ENCODE assay signal across 8 cellular contexts in genomic region chr10:133309111-133309719, GRCh38. TPM values are rescaled to one million over a fixed set of nuclear protein-coding genes. Genes with fewer than 3 reads are reported as not detected.
DNase-seq lines count a peak whose midpoint lies in the region; TF ChIP-seq lines count a peak whose summit lies in the region.

No MANE protein-coding gene starts in this region.

- no peaks in the 10 kb centered on the region for H3K9me3 Mint-ChIP-seq in activated naive CD4-positive, alpha-beta T cell treated with anti-CD3 and anti-CD28 coated beads, Interleukin-2, amount 50 U/mL, for 24 hours

- in situ Hi-C loops in SK-MEL-5 (cut with HindIII; ENCODE audit: low pct_unique_long_range_greater_than_20kb, low sequenced_read_pairs): no loop called here

- peaks cover 28% of the 10 kb centered on the region for H3K4me1 Mint-ChIP-seq in activated naive CD4-positive, alpha-beta T cell treated with anti-CD3 and anti-CD28 coated beads, Interleukin-2, amount 50 U/mL, for 24 hours

- no peaks in the 10 kb centered on the region for H3K36me3 Mint-ChIP-seq in activated naive CD4-positive, alpha-beta T cell treated with anti-CD3 and anti-CD28 coated beads, Interleukin-2, amount 50 U/mL, for 24 hours

- peak overlapping the region; percentile 65 for H3K4me3 Mint-ChIP-seq in activated naive CD4-positive, alpha-beta T cell treated with anti-CD3 and anti-CD28 coated beads, Interleukin-2, amount 50 U/mL, for 24 hours

- peak; percentile 31; the same call in 1 of the 2 replicates for TF ChIP-seq CTCF in LNCAP (IDR thresholded peaks at IDR 0.05)

- no peaks in the 10 kb centered on the region for H3K27me3 Mint-ChIP-seq in activated naive CD4-positive, alpha-beta T cell treated with anti-CD3 and anti-CD28 coated beads, Interleukin-2, amount 50 U/mL, for 24 hours

- peak overlapping the region; percentile 86 for H3K27ac Mint-ChIP-seq in activated naive CD4-positive, alpha-beta T cell treated with anti-CD3 and anti-CD28 coated beads, Interleukin-2, amount 50 U/mL, for 24 hours

- H3K27ac ChIP-seq in temporal lobe (ENCODE audit: low read depth, low read length): peak overlapping the region; percentile 88

- DNase-seq in Daoy (ENCODE audit: low read depth): peak; percentile 89
- peak; percentile 59 for DNase-seq in H4 (ENCODE audit: low spot score)
- DNase-seq in SK-MEL-5 (ENCODE audit: low read depth, low spot score): peak; percentile 82
- DNase-seq in germinal center (ENCODE audit: low spot score): peak; percentile 95
- peak; percentile 88 for DNase-seq in occipital lobe (lab: John Stamatoyannopoulos, UW)

RNA-seq across cellular contexts. Expression of gene ZNF511, which starts 0.5 kb away (rescaled TPM):
- total RNA-seq in Daoy (2014; rRNA removed; shearing (Covaris generic)): 29.8 and 40.9 TPM in 2 replicates
- 53.2 and 66.3 TPM in 2 replicates for total RNA-seq in H4 (2014; rRNA removed; shearing (Covaris generic))
- 15.2 and 28.1 TPM in 2 replicates for total RNA-seq in SK-MEL-5 (2014; rRNA removed; shearing (Covaris generic))
- polyA plus RNA-seq in SK-MEL-5 (2015; cell fraction: cytosol; rRNA removed): 21.8 and 33.5 TPM in 2 replicates
- 30.1 and 36.0 TPM in 2 replicates for polyA plus RNA-seq in SK-MEL-5 (2015; cell fraction: nucleus; rRNA removed)
- 7.5 TPM for total RNA-seq in occipital lobe
- total RNA-seq in temporal lobe: 4.2 TPM

RNA-seq across cellular contexts. Expression of gene TUBGCP2, which starts 0.5 kb away (rescaled TPM):
- 19.8 and 21.6 TPM in 2 replicates for total RNA-seq in Daoy (2014; rRNA removed; shearing (Covaris generic))
- total RNA-seq in H4 (2014; rRNA removed; shearing (Covaris generic)): 49.1 and 54.5 TPM in 2 replicates
- total RNA-seq in SK-MEL-5 (2014; rRNA removed; shearing (Covaris generic)): 28.7 and 33.1 TPM in 2 replicates
- polyA plus RNA-seq in SK-MEL-5 (2015; cell fraction: cytosol; rRNA removed): 32.5 and 36.9 TPM in 2 replicates
- 70.2 and 71.8 TPM in 2 replicates for polyA plus RNA-seq in SK-MEL-5 (2015; cell fraction: nucleus; rRNA removed)
- total RNA-seq in occipital lobe: 42.4 TPM
- 34.2 TPM for total RNA-seq in temporal lobe

RNA-seq across cellular contexts. Expression of gene CALY, which starts 27.5 kb away (rescaled TPM):
- total RNA-seq in Daoy (2014; rRNA removed; shearing (Covaris generic)): not detected in 2 replicates
- not detected in 2 replicates for total RNA-seq in H4 (2014; rRNA removed; shearing (Covaris generic))
- not detected in 2 replicates for total RNA-seq in SK-MEL-5 (2014; rRNA removed; shearing (Covaris generic))
- polyA plus RNA-seq in SK-MEL-5 (2015; cell fraction: cytosol; rRNA removed): not detected in 2 replicates
- polyA plus RNA-seq in SK-MEL-5 (2015; cell fraction: nucleus; rRNA removed): not detected in 2 replicates
- total RNA-seq in occipital lobe: 4.7 TPM
- total RNA-seq in temporal lobe: 13.3 TPM

RNA-seq across cellular contexts. Expression of gene ADAM8, which starts 32.5 kb away (rescaled TPM):
- 2.9 and 6.2 TPM in 2 replicates for total RNA-seq in Daoy (2014; rRNA removed; shearing (Covaris generic))
- total RNA-seq in H4 (2014; rRNA removed; shearing (Covaris generic)): 0.50 and 2.8 TPM in 2 replicates
- 0.05 and 0.64 TPM in 2 replicates for total RNA-seq in SK-MEL-5 (2014; rRNA removed; shearing (Covaris generic))
- 0.32 and 0.52 TPM in 2 replicates for polyA plus RNA-seq in SK-MEL-5 (2015; cell fraction: cytosol; rRNA removed)
- 5.5 and 6.2 TPM in 2 replicates for polyA plus RNA-seq in SK-MEL-5 (2015; cell fraction: nucleus; rRNA removed)
- total RNA-seq in occipital lobe: 1.7 TPM
- total RNA-seq in temporal lobe: 0.98 TPM

RNA-seq across cellular contexts. Expression of gene PRAP1, which starts 38.0 kb away (rescaled TPM):
- total RNA-seq in Daoy (2014; rRNA removed; shearing (Covaris generic)): not detected in 2 replicates
- not detected in 2 replicates for total RNA-seq in H4 (2014; rRNA removed; shearing (Covaris generic))
- not detected in 2 replicates for total RNA-seq in SK-MEL-5 (2014; rRNA removed; shearing (Covaris generic))
- polyA plus RNA-seq in SK-MEL-5 (2015; cell fraction: cytosol; rRNA removed): not detected in 2 replicates
- polyA plus RNA-seq in SK-MEL-5 (2015; cell fraction: nucleus; rRNA removed): not detected in 2 replicates
- total RNA-seq in occipital lobe: not detected
- not detected for total RNA-seq in temporal lobe

Comparison
In these comparisons a context has a peak if more than half of its experiments do, and no peak if none do; other contexts are left out.
1. Peak in every context shown above with its lines: DNase-seq and H3K27ac ChIP-seq.